Comparison of ENCODE assay signal across 9 cellular contexts in the genomic region with DNA sequence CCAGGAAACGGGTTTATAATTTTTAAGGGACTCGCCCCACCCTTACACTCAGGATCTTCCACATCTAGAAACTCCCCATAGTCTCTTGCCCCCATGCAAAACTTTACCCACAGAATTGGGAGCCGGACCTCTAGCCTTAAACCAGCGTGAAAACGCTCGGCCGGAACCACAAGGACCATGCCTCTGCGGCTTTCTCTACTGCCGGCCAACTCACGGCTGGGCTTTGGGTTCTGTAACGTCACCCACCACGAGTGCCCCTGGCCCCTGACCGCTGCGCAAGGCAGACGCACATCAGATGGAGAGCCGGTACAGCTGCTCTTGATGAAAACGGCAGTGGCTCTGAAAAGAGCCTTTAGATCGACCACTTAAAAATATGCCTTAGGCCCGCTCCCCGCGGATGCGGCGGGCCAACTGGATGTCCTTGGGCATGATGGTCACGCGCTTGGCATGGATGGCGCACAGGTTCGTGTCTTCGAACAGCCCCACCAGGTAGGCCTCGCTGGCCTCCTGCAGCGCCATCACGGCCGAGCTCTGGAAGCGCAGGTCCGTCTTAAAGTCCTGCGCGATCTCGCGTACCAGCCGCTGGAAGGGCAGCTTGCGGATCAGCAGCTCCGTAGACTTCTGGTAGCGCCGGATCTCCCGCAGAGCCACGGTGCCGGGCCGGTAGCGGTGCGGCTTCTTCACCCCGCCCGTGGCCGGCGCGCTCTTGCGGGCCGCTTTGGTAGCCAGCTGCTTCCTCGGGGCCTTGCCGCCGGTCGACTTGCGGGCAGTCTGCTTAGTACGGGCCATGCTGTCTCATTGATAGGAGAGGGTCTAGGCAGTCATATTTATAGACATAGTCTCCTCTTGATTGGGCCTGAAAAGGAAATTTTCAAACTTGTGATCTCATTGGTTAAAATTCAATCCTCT. TPM values are rescaled to one million over a fixed set of nuclear protein-coding genes. Genes with fewer than 3 reads are reported as not detected.
DNase-seq lines count a peak whose midpoint lies in the region; ATAC-seq, FAIRE-seq and TF ChIP-seq lines count a peak whose summit lies in the region.
"Not testable (repeated sequence)": the region's sequence is repeated elsewhere in the genome, so short reads cannot be mapped to it uniquely, and the experiment has no call there.
"Had no signal": no experiment of that assay in that cellular context is flagged by ENCODE, and none has a peak within 500 bp of the region (broad histone marks: within the 10 kb centered on the region; RNA-seq: fewer than 3 reads in every experiment).

No MANE protein-coding gene starts in this region.

- peak overlapping the region; percentile 44 for H3K4me3 ChIP-seq in A673 (ENCODE audit: low read depth, low read length, poor library complexity, severe bottlenecking)
- peak overlapping the region; percentile 14 for H3K4me3 ChIP-seq in HL-60 (replicated peaks; ENCODE audit: insufficient read depth, low read length)
- H3K4me3 ChIP-seq in keratinocyte (ENCODE audit: control insufficient read depth in 2 of 3, extremely low read depth in 1 of 3, insufficient read depth in 2 of 3, low read depth in 1 of 3, low read length in 3 of 3), result peak overlapping the region; percentile 29 to 54 (median 31)
- H3K4me3 ChIP-seq in skeletal muscle cell (ENCODE audit: low read depth, low read length), result peak overlapping the region; percentile 45

- DNase-seq in A673 (ENCODE audit: low spot score) (peak; percentile 81), HL-60 (ENCODE audit: low read depth in 1 of 2, low spot score in 1 of 2) (peak; percentile 6 to 77), NCI-H748 treated with DMSO at 0.1 percent for 48 hours (lab: John Stamatoyannopoulos, UW) (peak; percentile 85), cerebellar nuclear complex (lab: John Stamatoyannopoulos, UW) (peak; percentile 35 to 43), skeletal muscle cell (ENCODE audit: low read depth) (peak; percentile 25)
- peak; percentile 75 for DNase-seq in activated CD4-positive, alpha-beta T cell treated with anti-CD3 and anti-CD28 coated beads for 36 hours
- DNase-seq in keratinocyte (ENCODE audit: low read depth, low spot score), result not testable (repeated sequence)

- not testable (repeated sequence) for H3K27me3 Mint-ChIP-seq in activated CD4-positive, alpha-beta T cell treated with anti-CD3 and anti-CD28 coated beads for 36 hours

- not testable (repeated sequence) for FAIRE-seq in keratinocyte (lab: Jason Lieb, UNC)

- dilution Hi-C loops in keratinocyte (cut with MboI; ENCODE audit: extremely low pct_ligation_motif_present, low sequenced_read_pairs), result not testable (repeated sequence)

- H3K36me3 ChIP-seq in A673 (ENCODE audit: insufficient read depth, low read length, poor library complexity, severe bottlenecking); keratinocyte (ENCODE audit: control insufficient read depth in 2 of 2, extremely low read depth in 1 of 2, insufficient read depth in 2 of 2, low read length in 2 of 2): not testable (repeated sequence)

- not testable (repeated sequence) for H3K4me1 Mint-ChIP-seq in activated CD4-positive, alpha-beta T cell treated with anti-CD3 and anti-CD28 coated beads for 36 hours

- H3K27ac Mint-ChIP-seq in activated CD4-positive, alpha-beta T cell treated with anti-CD3 and anti-CD28 coated beads for 36 hours, result peak overlapping the region; percentile 97

- intact Hi-C loops in A673 (cut with micrococcal nuclease; ENCODE audit: unreplicated experiment); activated CD4-positive, alpha-beta T cell treated with anti-CD3 and anti-CD28 coated beads for 36 hours (cut with DNase I, micrococcal nuclease): not testable (repeated sequence)

- CTCF ChIA-PET in A673 (lab: Charles Lee); activated CD4-positive, alpha-beta T cell treated with anti-CD3 and anti-CD28 coated beads for 36 hours (lab: Charles Lee): not testable (repeated sequence)

- H3K36me3 Mint-ChIP-seq in activated CD4-positive, alpha-beta T cell treated with anti-CD3 and anti-CD28 coated beads for 36 hours (ENCODE audit: low read depth), result not testable (repeated sequence)

- not testable (repeated sequence) for H3K9me3 Mint-ChIP-seq in activated CD4-positive, alpha-beta T cell treated with anti-CD3 and anti-CD28 coated beads for 36 hours (ENCODE audit: low read depth)

- H4K20me1 ChIP-seq in keratinocyte (ENCODE audit: control insufficient read depth, extremely low read depth, insufficient read depth, low read length), result not testable (repeated sequence)

- TF ChIP-seq CTCF in A673 (conservative IDR thresholded peaks at IDR 0.05; ENCODE audit: low read depth, low read length); HL-60 (IDR thresholded peaks at IDR 0.05; ENCODE audit: insufficient read depth, low read length): not testable (repeated sequence)
- peak in 1 of 3 experiments; percentile 2 for TF ChIP-seq CTCF in keratinocyte (optimal IDR thresholded peaks at IDR 0.05 in 1 of 3, IDR thresholded peaks at IDR 0.05 in 1 of 3, conservative IDR thresholded peaks at IDR 0.05 in 1 of 3; ENCODE audit: extremely low read depth in 1 of 3, insufficient read depth in 2 of 3, low read length in 3 of 3)

- H2AFZ ChIP-seq in keratinocyte (ENCODE audit: control insufficient read depth, low read length), result not testable (repeated sequence)

- peak overlapping the region; percentile 82 for H3K4me3 Mint-ChIP-seq in activated CD4-positive, alpha-beta T cell treated with anti-CD3 and anti-CD28 coated beads for 36 hours

- POLR2A ChIA-PET in A673 (lab: Charles Lee; ENCODE audit: low non-redundant PET), result not testable (repeated sequence)
- POLR2A ChIA-PET in activated CD4-positive, alpha-beta T cell treated with anti-CD3 and anti-CD28 coated beads for 36 hours (lab: Charles Lee), result interaction anchor here (0.6 to 1.5 kb wide), 2 partner anchors 73 to 316 kb away, joined by 4 to 7 read pairs; a partner anchor contains a TSS

- H3K79me2 ChIP-seq in keratinocyte (ENCODE audit: control insufficient read depth, insufficient read depth, low read length), result not testable (repeated sequence)

- not testable (repeated sequence) for H3K9me3 ChIP-seq in A673 (ENCODE audit: low read depth, low read length, poor library complexity, severe bottlenecking); keratinocyte (ENCODE audit: control insufficient read depth, low read depth, low read length)

- peak overlapping the region; percentile 45 for H3K4me2 ChIP-seq in keratinocyte (ENCODE audit: control insufficient read depth, extremely low read depth, insufficient read depth, low read depth, low read length)

- peak overlapping the region; percentile 68 for H3K27ac ChIP-seq in A673 (ENCODE audit: low read depth, low read length, poor library complexity, severe bottlenecking)
- peak overlapping the region; percentile 94 for H3K27ac ChIP-seq in HL-60 (replicated peaks)
- peak overlapping the region; percentile 43 for H3K27ac ChIP-seq in keratinocyte (ENCODE audit: control insufficient read depth, insufficient read depth, low read length)

- not testable (repeated sequence) for H3K9me1 ChIP-seq in keratinocyte (ENCODE audit: control insufficient read depth, extremely low read depth, insufficient read depth, low read length)

- TSS peak; percentile 100 for BruUV-seq in A673 (replicated peaks; lab: Mats Ljungman, UMichigan)

- peak; percentile 5 for ATAC-seq in GM19035 (IDR thresholded peaks at IDR 0.05; ENCODE audit: unreplicated experiment)
- peak; percentile 38 for ATAC-seq in activated CD4-positive, alpha-beta T cell treated with anti-CD3 and anti-CD28 coated beads for 36 hours

- H3K9ac ChIP-seq in keratinocyte (ENCODE audit: control insufficient read depth, extremely low read depth, insufficient read depth, low read length), result peak overlapping the region; percentile 67

- not testable (repeated sequence) for H3K4me1 ChIP-seq in A673 (ENCODE audit: insufficient read depth, low read length, poor library complexity, severe bottlenecking); keratinocyte (ENCODE audit: control insufficient read depth, extremely low read depth, insufficient read depth, low read length)

- not testable (repeated sequence) for H3K27me3 ChIP-seq in A673 (replicated peaks; ENCODE audit: insufficient read depth, low read depth, low read length, poor library complexity); HL-60 (ENCODE audit: insufficient read depth, poor library complexity, severe bottlenecking); keratinocyte (ENCODE audit: control insufficient read depth, extremely low read depth, insufficient read depth, low read length)

RNA-seq across cellular contexts. Expression of a gene that starts 30.7 kb away (rescaled TPM):
- not detected in 2 replicates for total RNA-seq in A673 (2021)
- not detected for total RNA-seq in activated CD4-positive, alpha-beta T cell treated with anti-CD3 and anti-CD28 coated beads for 36 hours
- polyA plus RNA-seq in keratinocyte, result not detected in 3 replicates
- not detected for polyA plus RNA-seq in keratinocyte (2011; ENCODE audit: low read depth)
- polyA plus RNA-seq in keratinocyte (2011; cell fraction: cytosol; rRNA removed), result not detected in 2 replicates
- polyA plus RNA-seq in keratinocyte (2011; cell fraction: nucleus; rRNA removed), result not detected in 2 replicates
- 1.2 TPM in 1 of 2 replicates, not detected in the other for polyA plus RNA-seq in keratinocyte (2012; ENCODE audit: low replicate concordance)
- 0.07 TPM in 1 of 3 replicates, not detected in the others for polyA minus RNA-seq in keratinocyte
- not detected for polyA minus RNA-seq in keratinocyte (2011; cell fraction: cytosol; rRNA and poly(A)+ RNA removed)
- not detected in 2 replicates for polyA minus RNA-seq in keratinocyte (2011; cell fraction: nucleus; rRNA and poly(A)+ RNA removed)
- total RNA-seq: T-helper 1 cell treated with Interleukin-12 subunit alpha and Interleukin-12 subunit beta and Interleukin-4 antibody, amounts not matched to agents 30 ng/mL and 1 ng/mL, for 36 hours had no signal

Comparison
In these comparisons a context has a peak if more than half of its experiments do, and no peak if none do; other contexts are left out.
1. H3K27ac ChIP-seq: peak in every context shown above with its lines; median percentile 94 in HL-60; 68 in A673; 43 in keratinocyte.